In the genomic region with DNA sequence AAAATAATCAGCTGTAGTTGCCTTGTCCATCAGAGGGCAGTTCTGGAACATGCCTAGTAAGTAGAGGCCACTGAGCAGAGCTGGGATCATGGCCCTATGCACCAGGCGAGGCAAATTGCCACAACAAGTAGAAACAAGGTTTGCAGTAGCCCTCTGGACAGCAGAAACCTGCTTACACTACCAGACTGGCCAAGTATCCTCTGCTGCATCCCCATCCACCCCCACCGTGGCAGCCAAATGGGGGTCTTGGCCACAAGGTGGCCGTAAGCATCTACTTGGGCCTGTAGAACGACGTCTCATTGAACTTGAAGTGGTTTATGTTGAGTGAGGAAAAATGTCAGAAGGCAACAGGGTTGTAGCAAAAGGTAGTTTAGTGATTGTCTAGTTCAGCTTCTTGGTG, we compare ENCODE assay signal across 24 cellular contexts.
DNase-seq lines count a peak whose midpoint lies in the region; ATAC-seq, FAIRE-seq and TF ChIP-seq lines count a peak whose summit lies in the region.
"Had no signal": no experiment of that assay in that cellular context is flagged by ENCODE, and none has a peak within 500 bp of the region (broad histone marks: within the 10 kb centered on the region; RNA-seq: fewer than 3 reads in every experiment).

No MANE protein-coding gene starts in this region.

- H3K27me3 ChIP-seq in H7 (ENCODE audit: control insufficient read depth, insufficient read depth, low read length) (no peaks in the 10 kb centered on the region), GM12878 (replicated peaks in 1 of 2; ENCODE audit: control insufficient read depth in 2 of 2, insufficient read depth in 2 of 2, low read length in 1 of 2) (no peaks in the 10 kb centered on the region), neuronal stem cell (ENCODE audit: control insufficient read depth in 3 of 3, insufficient read depth in 3 of 3, low read depth in 1 of 3, low read length in 3 of 3) (no peaks in the 10 kb centered on the region)
- H3K27me3 ChIP-seq: BLaER1 treated with 17β-estradiol and CSF1 and Interleukin-3, amounts not matched to agents 10 nM and 100 nM had no signal

- DNase-seq in H7 (peak; percentile 46), GM12878 (ENCODE audit: low read depth, low spot score) (no peak), neuronal stem cell (ENCODE audit: low spot score) (no peak), ureter (ENCODE audit: low spot score) (peak; percentile 6), COLO829 (ENCODE audit: low spot score) (no peak)
- DNase-seq: AML-193; CD4-positive, alpha-beta T cell; COR-L47; MM.1S; NCI-H2029 treated with DMSO at 0.1 percent for 48 hours; NCI-H446 treated with DMSO at 0.1 percent for 48 hours; NCI-H526; NCI-H82; NK-92 treated with Interleukin-12 subunit alpha and Interleukin-12 subunit beta, amount 100 ng/mL, for 24 hours; PC-3; SK-N-SH had no signal

- H3K27ac ChIP-seq in GM12878 (ENCODE audit: control insufficient read depth, insufficient read depth) = no peak overlapping the region
- no peak overlapping the region for H3K27ac ChIP-seq in neuronal stem cell (replicated peaks; ENCODE audit: low read length)
- H3K27ac ChIP-seq: A549; BLaER1 treated with 17β-estradiol and CSF1 and Interleukin-3, amounts not matched to agents 10 nM and 100 nM; KMS-11 had no signal

- no peak overlapping the region for H2BK120ac ChIP-seq in neuronal stem cell (ENCODE audit: low read depth, low read length)

- H2AK5ac ChIP-seq in neuronal stem cell (ENCODE audit: low read depth, low read length) = no peak overlapping the region

- H3K4me1 ChIP-seq in GM12878 (ENCODE audit: control insufficient read depth, insufficient read depth, low read length) (no peaks in the 10 kb centered on the region), neuronal stem cell (ENCODE audit: control insufficient read depth in 2 of 2, insufficient read depth in 1 of 2, low read depth in 1 of 2, low read length in 2 of 2) (peaks cover 8 to 16% of the 10 kb centered on the region in 2 donors)
- H3K4me1 ChIP-seq: A549 had no signal

- H2BK5ac ChIP-seq in neuronal stem cell (ENCODE audit: low read length) = no peak overlapping the region

- H3K4ac ChIP-seq in neuronal stem cell (ENCODE audit: low read length) = no peak overlapping the region

- TF ChIP-seq POLR2A in GM12878 (IDR thresholded peaks at IDR 0.05; ENCODE audit: low read depth, low read length) = no peak

- H2BK12ac ChIP-seq in neuronal stem cell (ENCODE audit: low read length) = no peak overlapping the region

- no peak overlapping the region for H4K91ac ChIP-seq in neuronal stem cell (ENCODE audit: low read depth, low read length, poor library complexity)

- RAD21 ChIA-PET in GM12878 (lab: Charles Lee; ENCODE audit: unreplicated experiment) = interaction anchor here (0.7 kb wide), 1 partner anchor 343 kb away, joined by 3 read pairs; no protein-coding TSS in a partner anchor

- H4K8ac ChIP-seq in neuronal stem cell (ENCODE audit: low read depth, low read length) = no peak overlapping the region

- ATAC-seq in GM12878 (no peak), HG03280 (IDR thresholded peaks at IDR 0.05; ENCODE audit: unreplicated experiment) (no peak), GM18517 (IDR thresholded peaks at IDR 0.05; ENCODE audit: unreplicated experiment) (no peak)
- ATAC-seq: A549, PC-3 had no signal

- in situ Hi-C loops in GM12878 (cut with MboI) = no loop called here

- H3K36me3 ChIP-seq in H7 (replicated peaks; ENCODE audit: control insufficient read depth, insufficient read depth, low read length) (peaks cover 23% of the 10 kb centered on the region), GM12878 (ENCODE audit: control insufficient read depth in 2 of 2, insufficient read depth in 2 of 2, low read length in 1 of 2) (peaks cover 0 to 9% of the 10 kb centered on the region in 2 experiments; a peak in 2 of 4 replicates), neuronal stem cell (replicated peaks in 1 of 2; ENCODE audit: control insufficient read depth in 2 of 2, insufficient read depth in 2 of 2, low read length in 2 of 2) (peaks cover 12 to 22% of the 10 kb centered on the region in 2 donors)

- TF ChIP-seq EP300 in GM12878 (IDR thresholded peaks at IDR 0.05; ENCODE audit: borderline replicate concordance in 1 of 2, control insufficient read depth in 1 of 2, low read depth in 2 of 2, low read length in 2 of 2) = no peak

- H3K4me3 ChIP-seq in H7 (ENCODE audit: insufficient read depth, low read depth, low read length) = no peak overlapping the region
- H3K4me3 ChIP-seq in GM12878 = no peak overlapping the region
- peak overlapping the region in 1 of 2 donors; percentile 52 for H3K4me3 ChIP-seq in neuronal stem cell (ENCODE audit: low read length in 2 of 2)
- H3K4me3 ChIP-seq: A549; BLaER1 treated with 17β-estradiol and CSF1 and Interleukin-3, amounts not matched to agents 10 nM and 100 nM had no signal

- H2BK15ac ChIP-seq in neuronal stem cell (ENCODE audit: low read length) = no peak overlapping the region

- H3K23ac ChIP-seq in neuronal stem cell (ENCODE audit: low read depth, low read length, poor library complexity) = peak overlapping the region; percentile 19

- WGBS in GM12878 (ENCODE audit: insufficient coverage, insufficient replicate concordance, low lambda C conversion rate, missing lambda C conversion rate) = 62% methylated on average over 5 of the region's 5 CpGs
- WGBS in neuronal stem cell (ENCODE audit: extremely low coverage in 2 of 2, insufficient read length in 2 of 2, insufficient replicate concordance in 1 of 2), 2 donors = no CpG with 5 or more reads among the region's 5 CpGs

- no peaks in the 10 kb centered on the region for H3K79me1 ChIP-seq in neuronal stem cell (ENCODE audit: low read depth, low read length)

- intact Hi-C loops in GM12878 (cut with micrococcal nuclease; ENCODE audit: unreplicated experiment) = no loop called here

- no peaks in the 10 kb centered on the region for H3K79me2 ChIP-seq in GM12878 (ENCODE audit: control insufficient read depth, insufficient read depth, low read length)

- TSS peak; percentile 39 for BruUV-seq in GM12878 (replicated peaks; lab: Mats Ljungman, UMichigan)

- CTCF ChIA-PET in GM12878 (lab: Yijun Ruan, JAX) = no interaction called here

- no peaks in the 10 kb centered on the region for H4K20me1 ChIP-seq in GM12878 (ENCODE audit: control insufficient read depth, insufficient read depth)
- H4K20me1 ChIP-seq: BLaER1 treated with 17β-estradiol and CSF1 and Interleukin-3, amounts not matched to agents 10 nM and 100 nM had no signal

- no peak for TF ChIP-seq RAD21 in GM12878 (IDR thresholded peaks at IDR 0.05; ENCODE audit: insufficient read depth, low read depth, low read length)

- no peak overlapping the region for H3K14ac ChIP-seq in neuronal stem cell (ENCODE audit: low read length)

- POLR2A ChIA-PET in GM12878 (lab: Charles Lee) = no interaction called here

- no peak overlapping the region for H3K9ac ChIP-seq in GM12878 (ENCODE audit: control insufficient read depth, insufficient read depth, low read length)
- H3K9ac ChIP-seq in neuronal stem cell (ENCODE audit: low read depth, low read length, poor library complexity) = no peak overlapping the region
- H3K9ac ChIP-seq: BLaER1 treated with 17β-estradiol and CSF1 and Interleukin-3, amounts not matched to agents 10 nM and 100 nM; KMS-11; SK-N-SH had no signal

- H3K4me2 ChIP-seq in GM12878 (ENCODE audit: control insufficient read depth, insufficient read depth) = no peak overlapping the region
- no peak overlapping the region for H3K4me2 ChIP-seq in neuronal stem cell (ENCODE audit: insufficient read depth, low read length, poor library complexity, severe bottlenecking)
- H3K4me2 ChIP-seq: A549; BLaER1 treated with 17β-estradiol and CSF1 and Interleukin-3, amounts not matched to agents 10 nM and 100 nM; KMS-11; SK-N-SH had no signal

- no peak overlapping the region for H3K18ac ChIP-seq in neuronal stem cell (ENCODE audit: low read length)

- no peak for TF ChIP-seq CTCF in GM12878 (IDR thresholded peaks at IDR 0.05 in 2 of 3, conservative IDR thresholded peaks at IDR 0.05 in 1 of 3; ENCODE audit: control insufficient read depth in 2 of 3, extremely low read depth in 1 of 3, insufficient read depth in 1 of 3, low read depth in 3 of 3, low read length in 3 of 3)

- no peak for FAIRE-seq in GM12878 (lab: Jason Lieb, UNC)
- FAIRE-seq: A549, G401.6, GM12891, H54 had no signal

- H2AFZ ChIP-seq in GM12878 (ENCODE audit: control insufficient read depth, low read depth, low read length) = no peak overlapping the region
- H2AFZ ChIP-seq in neuronal stem cell (ENCODE audit: low read length) = no peak overlapping the region

- H3K9me3 ChIP-seq in GM12878 (replicated peaks; ENCODE audit: control insufficient read depth, insufficient read depth, low read length) (no peaks in the 10 kb centered on the region), neuronal stem cell (replicated peaks in 1 of 2; ENCODE audit: control insufficient read depth in 2 of 2, insufficient read depth in 1 of 2, low read depth in 1 of 2, low read length in 2 of 2) (no peaks in the 10 kb centered on the region)
- H3K9me3 ChIP-seq: A549; BLaER1 treated with 17β-estradiol and CSF1 and Interleukin-3, amounts not matched to agents 10 nM and 100 nM; SK-N-SH had no signal

- SMC1A ChIA-PET in GM12878 (lab: Charles Lee; ENCODE audit: uncharacterized antibody, unreplicated experiment) = no interaction called here

TF ChIP-seq in GM12878, 131 proteins besides CTCF, POLR2A, EP300 and RAD21 (continues in another document):
- TF ChIP-seq POLR2AphosphoS5 (IDR thresholded peaks at IDR 0.05; ENCODE audit: low read length) = no peak
- TF ChIP-seq, protein P1, sequence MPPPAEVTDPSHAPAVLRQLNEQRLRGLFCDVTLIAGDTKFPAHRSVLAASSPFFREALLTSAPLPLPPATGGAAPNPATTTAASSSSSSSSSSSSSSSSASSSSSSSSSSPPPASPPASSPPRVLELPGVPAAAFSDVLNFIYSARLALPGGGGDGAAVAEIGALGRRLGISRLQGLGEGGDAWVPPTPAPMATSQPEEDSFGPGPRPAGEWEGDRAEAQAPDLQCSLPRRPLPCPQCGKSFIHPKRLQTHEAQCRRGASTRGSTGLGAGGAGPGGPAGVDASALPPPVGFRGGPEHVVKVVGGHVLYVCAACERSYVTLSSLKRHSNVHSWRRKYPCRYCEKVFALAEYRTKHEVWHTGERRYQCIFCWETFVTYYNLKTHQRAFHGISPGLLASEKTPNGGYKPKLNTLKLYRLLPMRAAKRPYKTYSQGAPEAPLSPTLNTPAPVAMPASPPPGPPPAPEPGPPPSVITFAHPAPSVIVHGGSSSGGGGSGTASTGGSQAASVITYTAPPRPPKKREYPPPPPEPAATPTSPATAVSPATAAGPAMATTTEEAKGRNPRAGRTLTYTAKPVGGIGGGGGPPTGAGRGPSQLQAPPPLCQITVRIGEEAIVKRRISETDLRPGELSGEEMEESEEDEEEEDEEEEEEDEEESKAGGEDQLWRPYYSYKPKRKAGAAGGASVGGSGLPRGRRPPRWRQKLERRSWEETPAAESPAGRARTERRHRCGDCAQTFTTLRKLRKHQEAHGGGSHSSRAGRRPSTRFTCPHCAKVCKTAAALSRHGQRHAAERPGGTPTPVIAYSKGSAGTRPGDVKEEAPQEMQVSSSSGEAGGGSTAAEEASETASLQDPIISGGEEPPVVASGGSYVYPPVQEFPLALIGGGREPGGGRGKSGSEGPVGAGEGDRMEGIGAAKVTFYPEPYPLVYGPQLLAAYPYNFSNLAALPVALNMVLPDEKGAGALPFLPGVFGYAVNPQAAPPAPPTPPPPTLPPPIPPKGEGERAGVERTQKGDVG (CRISPR knock-in tag; IDR thresholded peaks at IDR 0.05) = no peak
- TF ChIP-seq BRCA1 (IDR thresholded peaks at IDR 0.05; ENCODE audit: low read depth, low read length) = no peak
- no peak for TF ChIP-seq ZNF24 (IDR thresholded peaks at IDR 0.05)

Comparison
In these comparisons a context has a peak if more than half of its experiments do, and no peak if none do; other contexts are left out.
1. DNase-seq: peak in H7 (single experiment) and ureter (single experiment); none in GM12878 (single experiment), neuronal stem cell (single experiment) and COLO829 (single experiment).